In the genomic region with DNA sequence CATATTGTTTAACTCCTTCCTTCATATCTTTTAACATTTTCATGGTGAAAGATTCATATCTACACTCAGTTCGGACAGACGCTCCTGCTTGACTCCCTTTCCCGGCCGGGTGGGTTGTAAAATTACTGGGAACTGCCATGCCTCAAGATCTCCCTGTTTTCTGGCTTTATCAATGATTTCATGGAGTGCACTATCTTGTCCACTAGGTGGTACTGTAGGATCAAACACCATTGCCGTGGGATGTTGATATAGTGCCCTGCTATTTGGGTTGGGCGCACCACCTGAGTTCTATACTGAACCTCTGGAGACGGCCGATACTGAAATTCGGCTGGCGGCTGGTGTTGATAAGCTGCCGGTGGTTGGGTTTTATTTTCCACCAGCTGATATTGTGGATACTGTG, we compare ENCODE assay signal across 11 cellular contexts. TPM values are rescaled to one million over a fixed set of nuclear protein-coding genes. Genes with fewer than 3 reads are reported as not detected.
DNase-seq lines count a peak whose midpoint lies in the region; ATAC-seq and TF ChIP-seq lines count a peak whose summit lies in the region.
"Had no signal": no experiment of that assay in that cellular context is flagged by ENCODE, and none has a peak within 500 bp of the region (broad histone marks: within the 10 kb centered on the region; RNA-seq: fewer than 3 reads in every experiment).

No MANE protein-coding gene starts in this region.

- no peaks in the 10 kb centered on the region for H4K20me1 ChIP-seq in MM.1S (ENCODE audit: insufficient read depth, low read length)

- peaks cover 0 to 6% (median 0%) of the 10 kb centered on the region in 3 donors for H3K4me1 Mint-ChIP-seq in CD8-positive, alpha-beta memory T cell
- H3K4me1 Mint-ChIP-seq in activated T-helper 17 cell treated with anti-CD3 and anti-CD28 coated beads, Interleukin-2, amount 50 U/mL, for 72 hours, result no peaks in the 10 kb centered on the region

- no peaks in the 10 kb centered on the region for H3K36me3 ChIP-seq in CD8-positive, alpha-beta memory T cell (ENCODE audit: insufficient read depth, low read length)
- H3K36me3 ChIP-seq in lower lobe of right lung, result no peaks in the 10 kb centered on the region
- no peaks in the 10 kb centered on the region for H3K36me3 ChIP-seq in MM.1S (replicated peaks; ENCODE audit: insufficient read depth, low read length)

- H3F3A ChIP-seq in MM.1S (ENCODE audit: insufficient read depth, low read length), result no peaks in the 10 kb centered on the region

- H3K27ac ChIP-seq in CD8-positive, alpha-beta memory T cell (ENCODE audit: low read depth, low read length), result no peak overlapping the region
- no peak overlapping the region for H3K27ac ChIP-seq in lower lobe of right lung
- no peak overlapping the region for H3K27ac ChIP-seq in MM.1S (ENCODE audit: low read length)

- H2AFZ ChIP-seq in MM.1S (ENCODE audit: low read length), result no peak overlapping the region

- H3K4me2 ChIP-seq in MM.1S (ENCODE audit: low read depth, low read length), result no peak overlapping the region

- H3K4me1 ChIP-seq in CD8-positive, alpha-beta memory T cell (ENCODE audit: insufficient read depth, low read length), result no peaks in the 10 kb centered on the region
- H3K4me1 ChIP-seq in lower lobe of right lung (no peaks in the 10 kb centered on the region), MM.1S (ENCODE audit: low read length) (no peaks in the 10 kb centered on the region)

- no peaks in the 10 kb centered on the region for H3K9me3 Mint-ChIP-seq in CD8-positive, alpha-beta memory T cell
- no peaks in the 10 kb centered on the region for H3K9me3 Mint-ChIP-seq in activated T-helper 17 cell treated with anti-CD3 and anti-CD28 coated beads, Interleukin-2, amount 50 U/mL, for 72 hours

- POLR2A ChIA-PET in CD8-positive, alpha-beta memory T cell (lab: Charles Lee), result no interaction called here

- no peak overlapping the region for H3K27ac Mint-ChIP-seq in CD8-positive, alpha-beta memory T cell
- no peak overlapping the region for H3K27ac Mint-ChIP-seq in activated T-helper 17 cell treated with anti-CD3 and anti-CD28 coated beads, Interleukin-2, amount 50 U/mL, for 72 hours

- no peaks in the 10 kb centered on the region for H3K79me2 ChIP-seq in MM.1S (ENCODE audit: low read length)

- intact Hi-C loops in lower lobe of right lung (cut with DNase I), result no loop called here

- no peaks in the 10 kb centered on the region for H3K9me3 ChIP-seq in CD8-positive, alpha-beta memory T cell (ENCODE audit: low read length)
- H3K9me3 ChIP-seq in lower lobe of right lung (no peaks in the 10 kb centered on the region), MM.1S (replicated peaks; ENCODE audit: insufficient read depth, low read length) (no peaks in the 10 kb centered on the region)

- no peaks in the 10 kb centered on the region for H3K27me3 ChIP-seq in CD8-positive, alpha-beta memory T cell (ENCODE audit: insufficient read depth, low read length, poor library complexity, severe bottlenecking)
- H3K27me3 ChIP-seq in lower lobe of right lung (ENCODE audit: low read depth) (no peaks in the 10 kb centered on the region), MM.1S (replicated peaks; ENCODE audit: insufficient read depth, low read length) (no peaks in the 10 kb centered on the region)

- peak overlapping the region in 1 of 7 donors; percentile 5 for H3K4me3 Mint-ChIP-seq in CD8-positive, alpha-beta memory T cell
- no peak overlapping the region for H3K4me3 Mint-ChIP-seq in activated T-helper 17 cell treated with anti-CD3 and anti-CD28 coated beads, Interleukin-2, amount 50 U/mL, for 72 hours

- CTCF ChIA-PET in CD8-positive, alpha-beta memory T cell (lab: Charles Lee), result interaction anchor here (1.2 to 2.4 kb wide), 2 partner anchors 120 to 123 kb away, joined by 3 to 14 read pairs; no protein-coding TSS in a partner anchor

- no peaks in the 10 kb centered on the region for H3K9me2 ChIP-seq in MM.1S (replicated peaks; ENCODE audit: insufficient read depth, low read length)

- TF ChIP-seq CTCF in lower lobe of right lung (IDR thresholded peaks at IDR 0.05) (peak; percentile 56), MM.1S (IDR thresholded peaks at IDR 0.05; ENCODE audit: low read length) (no peak)

- H3K4me3 ChIP-seq in CD8-positive, alpha-beta memory T cell (ENCODE audit: low read length), result no peak overlapping the region
- no peak overlapping the region for H3K4me3 ChIP-seq in lower lobe of right lung
- no peak overlapping the region for H3K4me3 ChIP-seq in MM.1S (ENCODE audit: low read length)
- H3K4me3 ChIP-seq: K562 had no signal

- no peak overlapping the region for H3K9ac ChIP-seq in MM.1S (ENCODE audit: low read length)

- peak in 3 of 5 donors; percentile 2 to 64 (median 23) for DNase-seq in CD8-positive, alpha-beta memory T cell
- peak; percentile 2 for DNase-seq in HS-5 (ENCODE audit: low read depth)
- no peak for DNase-seq in lower lobe of right lung
- DNase-seq in GM19238 (ENCODE audit: insufficient read length, low spot score), result no peak
- no peak for DNase-seq in MM.1S

- no peaks in the 10 kb centered on the region for H3K36me3 Mint-ChIP-seq in CD8-positive, alpha-beta memory T cell
- no peaks in the 10 kb centered on the region for H3K36me3 Mint-ChIP-seq in activated T-helper 17 cell treated with anti-CD3 and anti-CD28 coated beads, Interleukin-2, amount 50 U/mL, for 72 hours (ENCODE audit: low read depth)

- ATAC-seq in activated T-helper 17 cell treated with anti-CD3 and anti-CD28 coated beads, Interleukin-2, amount 50 U/mL, for 72 hours (replicated peaks), result peak; percentile 51
- ATAC-seq in lower lobe of right lung (peak in 1 of 2 donors; percentile 73), GM19455 (IDR thresholded peaks at IDR 0.05; ENCODE audit: unreplicated experiment) (no peak), HG02571 (IDR thresholded peaks at IDR 0.05; ENCODE audit: unreplicated experiment) (no peak)
- ATAC-seq: K562 had no signal

- no peaks in the 10 kb centered on the region for H3K27me3 Mint-ChIP-seq in CD8-positive, alpha-beta memory T cell
- no peaks in the 10 kb centered on the region for H3K27me3 Mint-ChIP-seq in activated T-helper 17 cell treated with anti-CD3 and anti-CD28 coated beads, Interleukin-2, amount 50 U/mL, for 72 hours

RNA-seq across cellular contexts. Expression of a gene that starts 53.2 kb away (rescaled TPM):
- not detected for total RNA-seq in CD8-positive, alpha-beta memory T cell
- polyA plus RNA-seq in CD8-positive, alpha-beta memory T cell, result not detected
- not detected for total RNA-seq in activated T-helper 17 cell treated with anti-CD3 and anti-CD28 coated beads, Interleukin-2, amount 50 U/mL, for 72 hours
- total RNA-seq in lower lobe of right lung, result not detected
- total RNA-seq: activated CD8-positive, alpha-beta memory T cell treated with anti-CD3 and anti-CD28 coated beads for 36 hours; glomerular endothelial cell; K562 had no signal
- polyA plus RNA-seq: K562 had no signal

RNA-seq across cellular contexts. Expression of a gene that starts 54.2 kb away (rescaled TPM):
- not detected for total RNA-seq in CD8-positive, alpha-beta memory T cell
- not detected for polyA plus RNA-seq in CD8-positive, alpha-beta memory T cell
- not detected for total RNA-seq in activated T-helper 17 cell treated with anti-CD3 and anti-CD28 coated beads, Interleukin-2, amount 50 U/mL, for 72 hours
- 1.9 TPM for total RNA-seq in lower lobe of right lung
- total RNA-seq: activated CD8-positive, alpha-beta memory T cell treated with anti-CD3 and anti-CD28 coated beads for 36 hours; glomerular endothelial cell; K562 had no signal
- polyA plus RNA-seq: K562 had no signal

Comparison
In these comparisons a context has a peak if more than half of its experiments do, and no peak if none do; other contexts are left out.
1. DNase-seq: peak in CD8-positive, alpha-beta memory T cell (3 of 5) and HS-5 (single experiment); none in lower lobe of right lung (single experiment), GM19238 (single experiment) and MM.1S (single experiment).